Comparison of ENCODE assay signal across 28 cellular contexts in the genomic region with DNA sequence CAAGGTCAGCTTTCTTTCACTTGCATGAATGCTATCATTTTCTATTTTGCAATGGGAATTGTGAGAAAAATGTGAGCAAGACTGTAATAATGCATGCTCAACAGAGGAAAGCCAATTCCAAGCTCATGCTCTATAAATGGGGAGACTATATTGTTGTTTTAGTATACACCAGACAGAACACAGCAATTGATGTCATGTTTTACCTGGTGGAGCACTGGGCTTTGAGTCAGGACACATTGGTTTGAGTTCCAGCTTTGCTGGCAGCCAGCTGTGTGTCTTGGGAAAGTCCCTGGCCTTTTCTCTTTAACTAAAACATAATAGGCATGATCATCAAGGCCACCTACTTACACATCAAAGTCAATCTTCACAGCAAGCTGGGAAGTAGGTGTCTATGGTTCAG.
"Had no signal": no experiment of that assay in that cellular context is flagged by ENCODE, and none has a peak within 500 bp of the region (broad histone marks: within the 10 kb centered on the region; RNA-seq: fewer than 3 reads in every experiment).

No MANE protein-coding gene starts in this region.

- DNase-seq: colonic mucosa; cortex of kidney; dermis blood vessel endothelial cell; dorsolateral prefrontal cortex; effector CD4-positive, alpha-beta T cell; effector CD8-positive, alpha-beta T cell; effector memory CD4-positive, alpha-beta T cell; effector memory CD8-positive, alpha-beta T cell; endodermal cell; erythroblast; esophagus squamous epithelium; foreskin fibroblast; foreskin keratinocyte; foreskin melanocyte; gastrocnemius medialis; glutamatergic neuron; head of caudate nucleus; heart left ventricle; heart right ventricle had no signal

- H3K4me1 ChIP-seq: colonic mucosa, esophagus squamous epithelium, gastrocnemius medialis, gastroesophageal sphincter, heart left ventricle, heart right ventricle had no signal

- H3K4me3 ChIP-seq: colonic mucosa, coronary artery, dorsolateral prefrontal cortex, esophagus squamous epithelium, gastrocnemius medialis, gastroesophageal sphincter, heart left ventricle, heart right ventricle, hepatocyte had no signal

- H3K4me2 ChIP-seq: hepatocyte had no signal

- H3K27ac ChIP-seq: colonic mucosa, coronary artery, dorsolateral prefrontal cortex, epithelial cell of prostate, esophagus squamous epithelium, foreskin keratinocyte, gastrocnemius medialis, gastroesophageal sphincter, heart left ventricle, heart right ventricle, hepatocyte had no signal

- H3K9me3 ChIP-seq: colonic mucosa, esophagus squamous epithelium, gastrocnemius medialis, gastroesophageal sphincter, heart left ventricle, heart right ventricle had no signal

- H2AFZ ChIP-seq: hepatocyte had no signal

- H3K36me3 ChIP-seq: colonic mucosa, esophagus squamous epithelium, gastrocnemius medialis, gastroesophageal sphincter, heart left ventricle, heart right ventricle had no signal

- H3K27me3 ChIP-seq: colonic mucosa, foreskin keratinocyte, gastrocnemius medialis, hepatocyte had no signal

- H3K79me2 ChIP-seq: hepatocyte had no signal

- FAIRE-seq: colon, endometrium, endothelial cell of umbilical vein, frontal cortex had no signal

- ATAC-seq: effector memory CD8-positive, alpha-beta T cell; esophagus mucosa; foreskin keratinocyte; gastrocnemius medialis; gastroesophageal sphincter; heart left ventricle; heart right ventricle had no signal
